Comparison of ENCODE assay signal across 1 cellular context in genomic region chr16:8903004-8903403, GRCh38.
A peak's percentile ranks its signal among the peaks of the same experiment; 100 is the strongest.
TF ChIP-seq lines count a peak whose summit lies in the region.

No MANE protein-coding gene starts in this region.

TF ChIP-seq in HepG2, 621 proteins besides CTCF, POLR2A, EP300 and RAD21 (continued from another document):
- peak; percentile 83 for TF ChIP-seq RBM22 (optimal IDR thresholded peaks at IDR 0.05; ENCODE audit: low read length)
